18 cellular contexts compared by ENCODE assay signal in the genomic region with DNA sequence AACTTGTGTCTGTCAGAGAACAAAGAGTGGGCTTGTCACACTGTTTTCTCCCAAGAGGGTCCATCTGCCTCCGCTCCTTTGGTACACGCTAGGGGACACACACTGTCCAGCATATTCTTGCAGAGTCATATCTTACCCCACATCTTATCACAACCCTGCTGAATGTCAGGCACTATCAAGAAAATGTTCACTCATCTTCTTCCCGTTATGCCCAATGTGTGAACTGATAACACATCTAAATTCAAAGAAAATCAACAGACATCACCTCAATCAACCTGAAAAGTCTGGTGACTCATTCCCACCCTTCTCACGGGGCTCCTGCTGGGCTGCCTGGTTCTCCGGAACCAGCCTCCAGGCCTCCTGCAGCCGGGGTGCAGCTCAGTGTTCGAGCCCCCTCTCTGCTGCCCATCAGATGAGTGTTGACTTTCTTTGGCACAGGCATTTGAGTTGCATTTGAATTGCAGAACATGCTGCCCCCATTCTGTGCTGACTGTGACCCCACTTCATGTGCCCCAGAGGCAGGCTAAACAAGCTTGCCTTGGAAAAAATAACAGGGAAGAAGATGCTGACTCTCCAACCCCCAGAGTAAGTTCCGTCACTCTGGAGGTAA. TPM values are rescaled to one million over a fixed set of nuclear protein-coding genes. Genes with fewer than 3 reads are reported as not detected.
A peak's percentile ranks its signal among the peaks of the same experiment; 100 is the strongest.
DNase-seq lines count a peak whose midpoint lies in the region; ATAC-seq, FAIRE-seq and TF ChIP-seq lines count a peak whose summit lies in the region.
"Had no signal": no experiment of that assay in that cellular context is flagged by ENCODE, and none has a peak within 500 bp of the region (broad histone marks: within the 10 kb centered on the region; RNA-seq: fewer than 3 reads in every experiment).

No MANE protein-coding gene starts in this region.

- CTCF ChIA-PET in CD4-positive, alpha-beta T cell (lab: Charles Lee), result interaction anchor here (1.6 to 4.0 kb wide), 2 partner anchors 9 to 13 kb away, joined by 3 to 21 read pairs; no protein-coding TSS in a partner anchor

- H3K4me3 Mint-ChIP-seq in CD4-positive, alpha-beta T cell, result peak overlapping the region; percentile 84
- H3K4me3 Mint-ChIP-seq in activated CD4-positive, alpha-beta T cell treated with anti-CD3 and anti-CD28 coated beads, Interleukin-2, amount 10 ng/mL, durations not matched to agents 24 days and 14 days, result peak overlapping the region; percentile 84
- no peak overlapping the region for H3K4me3 Mint-ChIP-seq in osteocyte (ENCODE audit: unreplicated experiment)

- no peaks in the 10 kb centered on the region for H3K27me3 Mint-ChIP-seq in CD4-positive, alpha-beta T cell
- H3K27me3 Mint-ChIP-seq in activated CD4-positive, alpha-beta T cell treated with anti-CD3 and anti-CD28 coated beads, Interleukin-2, amount 10 ng/mL, durations not matched to agents 24 days and 14 days, result no peaks in the 10 kb centered on the region
- peaks cover 69% of the 10 kb centered on the region for H3K27me3 Mint-ChIP-seq in osteocyte (ENCODE audit: unreplicated experiment)

- H3K36me3 Mint-ChIP-seq in CD4-positive, alpha-beta T cell (ENCODE audit: low read depth), result peaks cover 73% of the 10 kb centered on the region
- H3K36me3 Mint-ChIP-seq in activated CD4-positive, alpha-beta T cell treated with anti-CD3 and anti-CD28 coated beads, Interleukin-2, amount 10 ng/mL, durations not matched to agents 24 days and 14 days (ENCODE audit: low read depth), result peaks cover 14% of the 10 kb centered on the region
- no peaks in the 10 kb centered on the region for H3K36me3 Mint-ChIP-seq in osteocyte (ENCODE audit: unreplicated experiment)

- peaks cover 95% of the 10 kb centered on the region for H3K4me1 Mint-ChIP-seq in CD4-positive, alpha-beta T cell (ENCODE audit: low read depth)
- H3K4me1 Mint-ChIP-seq in activated CD4-positive, alpha-beta T cell treated with anti-CD3 and anti-CD28 coated beads, Interleukin-2, amount 10 ng/mL, durations not matched to agents 24 days and 14 days, result peaks cover 76% of the 10 kb centered on the region
- no peaks in the 10 kb centered on the region for H3K4me1 Mint-ChIP-seq in osteocyte (ENCODE audit: unreplicated experiment)

- H3K27ac ChIP-seq in CD4-positive, alpha-beta T cell (ENCODE audit: low read depth, low read length), result peak overlapping the region; percentile 70
- H3K27ac ChIP-seq in coronary artery, result no peak overlapping the region
- H3K27ac ChIP-seq: heart right ventricle had no signal

- no peaks in the 10 kb centered on the region for H3K9me3 ChIP-seq in CD4-positive, alpha-beta T cell (ENCODE audit: control insufficient read depth, low read length)
- H3K9me3 ChIP-seq: heart right ventricle had no signal

- no peak for FAIRE-seq in D721Med (lab: Jason Lieb, UNC)
- FAIRE-seq: GM12891, TTC549 had no signal

- intact Hi-C loops in CD4-positive, alpha-beta T cell (cut with DNase I, micrococcal nuclease), result loop anchor here in 1 of 2 experiments (1.0 to 2.0 kb wide), 3 partner anchors 8 to 15 kb away; no protein-coding TSS in a partner anchor
- intact Hi-C loops in activated CD4-positive, alpha-beta T cell treated with anti-CD3 and anti-CD28 coated beads, Interleukin-2, amount 10 ng/mL, durations not matched to agents 24 days and 14 days (cut with micrococcal nuclease), result loop anchor here (1.0 to 5.0 kb wide), 4 partner anchors 8 to 42 kb away; partner anchors contain the start of gene TMA7B

- DNase-seq in CD4-positive, alpha-beta T cell, result peak in 4 of 10 experiments; percentile 31 to 56 (median 40)
- peak; percentile 86 for DNase-seq in activated CD4-positive, alpha-beta T cell treated with anti-CD3 and anti-CD28 coated beads, Interleukin-2, amount 10 ng/mL, durations not matched to agents 24 days and 14 days
- peak; percentile 45 for DNase-seq in activated gamma-delta T cell treated with anti-CD3 and anti-CD28 coated beads, Interleukin-2, amount 50 U/mL, for 16 hours (ENCODE audit: low read depth)
- DNase-seq in stimulated activated CD4-positive, alpha-beta T cell treated with anti-CD3 and anti-CD28 coated beads, Interleukin-12 subunit alpha, Interleukin-12 subunit beta, amount 100 ng/mL, for 48 hours (ENCODE audit: low read depth in 2 of 3, low spot score in 1 of 3), result peak in 2 of 3 donors; percentile 54 to 56
- DNase-seq in D721Med (ENCODE audit: insufficient read length, low spot score), result no peak
- no peak for DNase-seq in coronary artery (ENCODE audit: low spot score)
- DNase-seq in osteocyte (ENCODE audit: extremely low spot score, unreplicated experiment), result no peak
- DNase-seq: DMS79, heart right ventricle, KBM-7, occipital lobe, trophoblast cell had no signal

- H3K4me3 ChIP-seq in coronary artery, result no peak overlapping the region
- H3K4me3 ChIP-seq: heart right ventricle had no signal

- H3K27me3 ChIP-seq in CD4-positive, alpha-beta T cell (ENCODE audit: control insufficient read depth, insufficient read depth, low read length), result no peaks in the 10 kb centered on the region

- no peak overlapping the region for H3K27ac Mint-ChIP-seq in CD4-positive, alpha-beta T cell
- peak overlapping the region; percentile 95 for H3K27ac Mint-ChIP-seq in activated CD4-positive, alpha-beta T cell treated with anti-CD3 and anti-CD28 coated beads, Interleukin-2, amount 10 ng/mL, durations not matched to agents 24 days and 14 days
- no peak overlapping the region for H3K27ac Mint-ChIP-seq in osteocyte (ENCODE audit: unreplicated experiment)

- no peaks in the 10 kb centered on the region for H3K9me3 Mint-ChIP-seq in CD4-positive, alpha-beta T cell
- H3K9me3 Mint-ChIP-seq in activated CD4-positive, alpha-beta T cell treated with anti-CD3 and anti-CD28 coated beads, Interleukin-2, amount 10 ng/mL, durations not matched to agents 24 days and 14 days, result no peaks in the 10 kb centered on the region
- no peaks in the 10 kb centered on the region for H3K9me3 Mint-ChIP-seq in osteocyte (ENCODE audit: unreplicated experiment)

- POLR2A ChIA-PET in CD4-positive, alpha-beta T cell (lab: Charles Lee), result interaction anchor here (0.6 to 16.2 kb wide), 14 partner anchors 9 to 400 kb away, joined by 3 to 393 read pairs (median 4); no protein-coding TSS in a partner anchor

- ATAC-seq in CD4-positive, alpha-beta T cell (ENCODE audit: poor library complexity), result peak; percentile 32
- ATAC-seq in GM21423 (IDR thresholded peaks at IDR 0.05; ENCODE audit: unreplicated experiment), result no peak
- ATAC-seq: HCT116, heart right ventricle had no signal

- TF ChIP-seq CTCF in CD4-positive, alpha-beta T cell (IDR thresholded peaks at IDR 0.05), result no peak
- TF ChIP-seq CTCF in D721Med (IDR thresholded peaks at IDR 0.05; ENCODE audit: insufficient read depth, missing control alignments), result no peak
- no peak for TF ChIP-seq CTCF in coronary artery (IDR thresholded peaks at IDR 0.05)
- TF ChIP-seq CTCF in osteocyte (IDR thresholded peaks at IDR 0.05), result no peak

RNA-seq across cellular contexts. Expression of gene GRAP2, which starts 19.4 kb away (rescaled TPM):
- total RNA-seq in CD4-positive, alpha-beta T cell, result 10 to 100 TPM; 65.3 to 75.6 TPM
- total RNA-seq in activated CD4-positive, alpha-beta T cell treated with anti-CD3 and anti-CD28 coated beads, Interleukin-2, amount 10 ng/mL, durations not matched to agents 24 days and 14 days, result 34.4 and 38.4 TPM in 2 replicates
- not detected in 2 replicates for total RNA-seq in osteocyte
- total RNA-seq: A673 had no signal

RNA-seq across cellular contexts. Expression of gene ENTHD1, which starts 26.7 kb away (rescaled TPM):
- under 1 TPM in 1 of 2 experiments, not detected in 1; 0.47 TPM for total RNA-seq in CD4-positive, alpha-beta T cell
- 0.09 and 0.56 TPM in 2 replicates for total RNA-seq in activated CD4-positive, alpha-beta T cell treated with anti-CD3 and anti-CD28 coated beads, Interleukin-2, amount 10 ng/mL, durations not matched to agents 24 days and 14 days
- total RNA-seq in osteocyte, result not detected in 2 replicates
- total RNA-seq: A673, liver had no signal

RNA-seq across cellular contexts. Expression of gene TMA7B, which starts 40.0 kb away (rescaled TPM):
- 1 to 10 TPM; 5.7 to 6.5 TPM for total RNA-seq in CD4-positive, alpha-beta T cell
- total RNA-seq in activated CD4-positive, alpha-beta T cell treated with anti-CD3 and anti-CD28 coated beads, Interleukin-2, amount 10 ng/mL, durations not matched to agents 24 days and 14 days, result 0.90 and 0.96 TPM in 2 replicates
- total RNA-seq in osteocyte, result not detected in 2 replicates
- total RNA-seq: A673, heart right ventricle, occipital lobe had no signal

Comparison
In these comparisons a context has a peak if more than half of its experiments do, and no peak if none do; other contexts are left out.
1. DNase-seq: peak in activated CD4-positive, alpha-beta T cell treated with anti-CD3 and anti-CD28 coated beads, Interleukin-2, amount 10 ng/mL, durations not matched to agents 24 days and 14 days (single experiment), activated gamma-delta T cell treated with anti-CD3 and anti-CD28 coated beads, Interleukin-2, amount 50 U/mL, for 16 hours (single experiment) and stimulated activated CD4-positive, alpha-beta T cell treated with anti-CD3 and anti-CD28 coated beads, Interleukin-12 subunit alpha, Interleukin-12 subunit beta, amount 100 ng/mL, for 48 hours (2 of 3); none in D721Med (single experiment), coronary artery (single experiment) and osteocyte (single experiment).
2. RNA of gene GRAP2, which starts 19.4 kb away (total RNA-seq): 65.3 to 75.6 TPM in CD4-positive, alpha-beta T cell and 34.4 to 38.4 TPM in activated CD4-positive, alpha-beta T cell treated with anti-CD3 and anti-CD28 coated beads, Interleukin-2, amount 10 ng/mL, durations not matched to agents 24 days and 14 days; not detected in osteocyte; every median in the first group is over 10 times any median in the second.